23 cellular contexts compared by ENCODE assay signal in the genomic region with DNA sequence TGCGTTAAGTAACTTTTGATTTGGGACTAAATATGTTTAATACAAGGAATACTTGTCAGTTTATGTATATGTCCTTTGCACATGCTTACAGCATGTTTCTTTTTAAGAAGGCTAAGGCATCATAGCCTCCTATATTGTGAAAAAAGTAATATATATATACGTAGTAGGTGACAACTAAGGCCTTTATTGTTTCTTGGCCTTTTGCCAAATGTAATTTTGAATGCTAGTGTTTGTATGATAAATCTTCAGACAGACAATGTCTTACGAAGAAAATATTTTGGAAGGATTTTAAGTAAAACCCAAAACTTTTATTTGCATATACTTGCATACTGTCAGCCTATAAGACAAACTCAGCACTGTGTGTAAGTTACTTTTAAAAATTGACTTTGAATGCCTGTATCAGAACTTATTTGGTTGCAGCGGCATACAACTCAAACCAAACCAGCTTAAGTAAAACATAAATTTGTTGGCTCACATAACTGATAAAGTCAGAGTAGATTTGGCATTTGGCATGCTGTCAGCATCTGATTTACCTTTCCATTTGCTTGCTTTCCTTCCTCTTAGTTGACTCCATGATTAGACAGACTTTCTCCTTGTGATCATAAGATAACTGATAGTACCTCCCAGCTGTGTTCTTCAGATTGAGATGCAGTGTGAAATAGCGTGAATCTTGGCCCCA.
"Had no signal": no experiment of that assay in that cellular context is flagged by ENCODE, and none has a peak within 500 bp of the region (broad histone marks: within the 10 kb centered on the region; RNA-seq: fewer than 3 reads in every experiment).

No MANE protein-coding gene starts in this region.

- H3K27me3 ChIP-seq: gastroesophageal sphincter, pancreas, right atrium auricular region, thyroid gland, upper lobe of right lung had no signal

- H3K4me1 ChIP-seq: upper lobe of right lung had no signal

- DNase-seq: activated CD4-positive, alpha-beta memory T cell treated with anti-CD3 and anti-CD28 coated beads for 36 hours; activated CD4-positive, alpha-beta T cell treated with anti-CD3 and anti-CD28 coated beads for 48 hours; activated effector memory CD4-positive, alpha-beta T cell treated with Interleukin-2 at 50 U/mL for 16 hours; activated naive CD4-positive, alpha-beta T cell treated with anti-CD3 and anti-CD28 coated beads for 36 hours; activated naive CD8-positive, alpha-beta T cell treated with anti-CD3 and anti-CD28 coated beads, Interleukin-2, amount 10 ng/mL, durations not matched to agents 7 days and 5 days; activated T-cell treated with anti-CD3 and anti-CD28 coated beads, Interleukin-2, amount 50 U/mL, for 72 hours; amniotic stem cell; cortex of kidney; endodermal cell; head of caudate nucleus; hypothalamus; left cardiac atrium; nephron progenitor cell; pancreas; psoas muscle; stimulated activated CD4-positive, alpha-beta T cell treated with anti-CD3 and anti-CD28 coated beads, Interleukin-4, amount 100 ng/mL, for 4 hours; stimulated activated naive CD8-positive, alpha-beta T cell treated with anti-CD3 and anti-CD28 coated beads, Interleukin-15, Interleukin-2, amounts not matched to agents 100 U/mL and 50 U/mL, for 24 hours; substantia nigra; T1000; thyroid gland; upper lobe of right lung had no signal

- ATAC-seq: activated T-cell treated with anti-CD3 and anti-CD28 coated beads, Interleukin-2, amount 50 U/mL, for 72 hours; gastroesophageal sphincter; left cardiac atrium; psoas muscle; stimulated activated naive CD8-positive, alpha-beta T cell treated with anti-CD3 and anti-CD28 coated beads, Interleukin-15, Interleukin-2, amounts not matched to agents 100 U/mL and 50 U/mL, for 24 hours; upper lobe of right lung had no signal

- H3K36me3 ChIP-seq: gastroesophageal sphincter, pancreas, right atrium auricular region, thyroid gland, upper lobe of right lung had no signal

- H3K4me3 ChIP-seq: gastroesophageal sphincter, pancreas, psoas muscle, right atrium auricular region, thyroid gland, upper lobe of right lung had no signal

- H3K27ac ChIP-seq: gastroesophageal sphincter, pancreas, psoas muscle, right atrium auricular region, thyroid gland, upper lobe of right lung had no signal

- H3K9me3 ChIP-seq: gastroesophageal sphincter, pancreas, psoas muscle, right atrium auricular region, thyroid gland, upper lobe of right lung had no signal
